In genomic region chr6:31782126-31782941, GRCh38 we compare ENCODE assay signal across 23 cellular contexts. TPM values are rescaled to one million over a fixed set of nuclear protein-coding genes. Genes with fewer than 3 reads are reported as not detected.
"Had no signal": no experiment of that assay in that cellular context is flagged by ENCODE, and none has a peak within 500 bp of the region (broad histone marks: within the 10 kb centered on the region; RNA-seq: fewer than 3 reads in every experiment).

No MANE protein-coding gene starts in this region.

- H3K9me3 ChIP-seq: left ventricle myocardium inferior, ovary, upper lobe of right lung had no signal

- H3K4me3 Mint-ChIP-seq: activated CD4-positive, alpha-beta T cell treated with anti-CD3 and anti-CD28 coated beads, Interleukin-2, amount 10 ng/mL, durations not matched to agents 24 days and 14 days; activated CD8-positive, alpha-beta T cell treated with anti-CD3 and anti-CD28 coated beads, Interleukin-2, amount 10 ng/mL, durations not matched to agents 7 days and 5 days; activated naive CD4-positive, alpha-beta T cell treated with anti-CD3 and anti-CD28 coated beads for 36 hours; activated naive CD8-positive, alpha-beta T cell treated with anti-CD3 and anti-CD28 coated beads, Interleukin-2, amount 50 U/mL, for 24 hours; activated T-cell treated with anti-CD3 and anti-CD28 coated beads, Interleukin-2, amount 50 U/mL, for 24 hours; central memory CD8-positive, alpha-beta T cell; memory B cell; neural crest cell; T-cell had no signal

- H3K4me1 Mint-ChIP-seq: neural crest cell had no signal

- H3K9me3 Mint-ChIP-seq: activated CD4-positive, alpha-beta T cell treated with anti-CD3 and anti-CD28 coated beads, Interleukin-2, amount 10 ng/mL, durations not matched to agents 24 days and 14 days; activated naive CD4-positive, alpha-beta T cell treated with anti-CD3 and anti-CD28 coated beads for 36 hours; activated naive CD8-positive, alpha-beta T cell treated with anti-CD3 and anti-CD28 coated beads, Interleukin-2, amount 50 U/mL, for 24 hours; activated T-cell treated with anti-CD3 and anti-CD28 coated beads, Interleukin-2, amount 50 U/mL, for 24 hours; activated T-helper 2 cell treated with anti-CD3 and anti-CD28 coated beads, Interferon-gamma antibody, Interleukin-2, Interleukin-4, amounts not matched to agents 10 μg/mL and 5 μg/mL and 100 μg/mL, durations not matched to agents 14 hours and 24 hours and 36 hours; central memory CD8-positive, alpha-beta T cell; memory B cell; neural crest cell; T-cell had no signal

- H3K4me2 ChIP-seq: smooth muscle cell had no signal

- H3K27me3 Mint-ChIP-seq: activated CD4-positive, alpha-beta T cell treated with anti-CD3 and anti-CD28 coated beads, Interleukin-2, amount 10 ng/mL, durations not matched to agents 24 days and 14 days; activated naive CD8-positive, alpha-beta T cell treated with anti-CD3 and anti-CD28 coated beads, Interleukin-2, amount 50 U/mL, for 24 hours; activated T-cell treated with anti-CD3 and anti-CD28 coated beads, Interleukin-2, amount 50 U/mL, for 24 hours; central memory CD8-positive, alpha-beta T cell; memory B cell; T-cell had no signal

- H3K36me3 ChIP-seq: ovary had no signal

- H3K27ac ChIP-seq: brain microvascular endothelial cell, coronary artery, left ventricle myocardium inferior, ovary, upper lobe of right lung had no signal

- DNase-seq: activated CD4-positive, alpha-beta T cell treated with anti-CD3 and anti-CD28 coated beads, Interleukin-2, amount 10 ng/mL, durations not matched to agents 24 days and 14 days; activated CD8-positive, alpha-beta T cell treated with anti-CD3 and anti-CD28 coated beads, Interleukin-2, amount 10 ng/mL, durations not matched to agents 7 days and 5 days; activated naive CD4-positive, alpha-beta T cell treated with anti-CD3 and anti-CD28 coated beads for 36 hours; activated naive CD8-positive, alpha-beta T cell treated with anti-CD3 and anti-CD28 coated beads, Interleukin-2, amount 50 U/mL, for 24 hours; activated T-cell treated with anti-CD3 and anti-CD28 coated beads, Interleukin-2, amount 50 U/mL, for 24 hours; anterior cingulate cortex; brain microvascular endothelial cell; erythroblast; head of caudate nucleus; kidney glomerular epithelial cell; left ventricle myocardium inferior; ovary; stimulated activated CD4-positive, alpha-beta T cell treated with anti-CD3 and anti-CD28 coated beads, Interleukin-4, amount 100 ng/mL, for 1 hour; stimulated activated naive CD4-positive, alpha-beta T cell; T-cell; upper lobe of right lung had no signal

- H3K27me3 ChIP-seq: brain microvascular endothelial cell, ovary, upper lobe of right lung had no signal

- ATAC-seq: activated CD8-positive, alpha-beta T cell treated with anti-CD3 and anti-CD28 coated beads, Interleukin-2, amount 10 ng/mL, durations not matched to agents 7 days and 5 days; activated naive CD8-positive, alpha-beta T cell treated with anti-CD3 and anti-CD28 coated beads, Interleukin-2, amount 50 U/mL, for 24 hours; sciatic nerve; T-cell; upper lobe of right lung had no signal

- H3K4me3 ChIP-seq: coronary artery, left ventricle myocardium inferior, ovary, smooth muscle cell, upper lobe of right lung had no signal

- H3K27ac Mint-ChIP-seq: activated CD4-positive, alpha-beta T cell treated with anti-CD3 and anti-CD28 coated beads, Interleukin-2, amount 10 ng/mL, durations not matched to agents 24 days and 14 days; activated naive CD4-positive, alpha-beta T cell treated with anti-CD3 and anti-CD28 coated beads for 36 hours; activated naive CD8-positive, alpha-beta T cell treated with anti-CD3 and anti-CD28 coated beads, Interleukin-2, amount 50 U/mL, for 24 hours; activated T-cell treated with anti-CD3 and anti-CD28 coated beads, Interleukin-2, amount 50 U/mL, for 24 hours; activated T-helper 2 cell treated with anti-CD3 and anti-CD28 coated beads, Interferon-gamma antibody, Interleukin-2, Interleukin-4, amounts not matched to agents 10 μg/mL and 5 μg/mL and 100 μg/mL, durations not matched to agents 14 hours and 24 hours and 36 hours; memory B cell; T-cell had no signal

RNA-seq across cellular contexts. Expression of gene SAPCD1, which starts 19.9 kb away (rescaled TPM):
- total RNA-seq: left ventricle myocardium inferior, smooth muscle cell had no signal
